ENCODE assay signal across 25 cellular contexts in genomic region chr12:125509195-125509594, GRCh38.
"Had no signal": no experiment of that assay in that cellular context is flagged by ENCODE, and none has a peak within 500 bp of the region (broad histone marks: within the 10 kb centered on the region; RNA-seq: fewer than 3 reads in every experiment).

No MANE protein-coding gene starts in this region.

- H3K27ac ChIP-seq: esophagus muscularis mucosa, foreskin keratinocyte, gastroesophageal sphincter had no signal

- H3K9me3 ChIP-seq: esophagus muscularis mucosa, gastroesophageal sphincter had no signal

- H3K27me3 ChIP-seq: foreskin keratinocyte had no signal

- H3K4me3 ChIP-seq: esophagus muscularis mucosa, gastroesophageal sphincter had no signal

- H3K36me3 ChIP-seq: esophagus muscularis mucosa, gastroesophageal sphincter had no signal

- DNase-seq: activated CD4-positive, alpha-beta memory T cell treated with anti-CD3 and anti-CD28 coated beads for 36 hours; activated CD4-positive, alpha-beta T cell treated with anti-CD3 and anti-CD28 coated beads for 36 hours; activated CD4-positive, alpha-beta T cell treated with anti-CD3 and anti-CD28 coated beads, Interleukin-2, amount 10 ng/mL, durations not matched to agents 24 days and 14 days; activated CD4-positive, CD25-positive, alpha-beta regulatory T cell; activated CD4-positive, CD25-positive, alpha-beta regulatory T cell treated with anti-CD3 and anti-CD28 coated beads, Interleukin-2, amount 50 U/mL, for 72 hours; activated CD8-positive, alpha-beta memory T cell treated with anti-CD3 and anti-CD28 coated beads, Interleukin-2, amount 10 ng/mL, durations not matched to agents 7 days and 5 days; activated CD8-positive, alpha-beta memory T cell treated with anti-CD3 and anti-CD28 coated beads, Interleukin-2, amount 50 U/mL, for 4 hours; activated CD8-positive, alpha-beta T cell treated with anti-CD3 and anti-CD28 coated beads, Interleukin-2, amount 10 ng/mL, durations not matched to agents 7 days and 5 days; activated gamma-delta T cell; activated naive CD4-positive, alpha-beta T cell; activated naive CD4-positive, alpha-beta T cell treated with anti-CD3 and anti-CD28 coated beads, Interleukin-2, amount 10 ng/mL, durations not matched to agents 7 days and 5 days; activated naive CD8-positive, alpha-beta T cell treated with anti-CD3 and anti-CD28 coated beads, Interleukin-2, amount 10 ng/mL, durations not matched to agents 7 days and 5 days; activated T-cell treated with anti-CD3 and anti-CD28 coated beads, Interleukin-2, amount 50 U/mL, for 1 hour; activated T-cell treated with anti-CD3 and anti-CD28 coated beads, Interleukin-2, amount 50 U/mL, for 48 hours; amniotic stem cell; anterior cingulate cortex; cortex of kidney; dermis blood vessel endothelial cell; effector CD4-positive, alpha-beta T cell; effector memory CD8-positive, alpha-beta T cell; erythroblast; foreskin keratinocyte; T-helper 2 cell had no signal

- H3K4me1 ChIP-seq: esophagus muscularis mucosa, foreskin keratinocyte, gastroesophageal sphincter had no signal
